Comparison of ENCODE assay signal across 8 cellular contexts in the genomic region with DNA sequence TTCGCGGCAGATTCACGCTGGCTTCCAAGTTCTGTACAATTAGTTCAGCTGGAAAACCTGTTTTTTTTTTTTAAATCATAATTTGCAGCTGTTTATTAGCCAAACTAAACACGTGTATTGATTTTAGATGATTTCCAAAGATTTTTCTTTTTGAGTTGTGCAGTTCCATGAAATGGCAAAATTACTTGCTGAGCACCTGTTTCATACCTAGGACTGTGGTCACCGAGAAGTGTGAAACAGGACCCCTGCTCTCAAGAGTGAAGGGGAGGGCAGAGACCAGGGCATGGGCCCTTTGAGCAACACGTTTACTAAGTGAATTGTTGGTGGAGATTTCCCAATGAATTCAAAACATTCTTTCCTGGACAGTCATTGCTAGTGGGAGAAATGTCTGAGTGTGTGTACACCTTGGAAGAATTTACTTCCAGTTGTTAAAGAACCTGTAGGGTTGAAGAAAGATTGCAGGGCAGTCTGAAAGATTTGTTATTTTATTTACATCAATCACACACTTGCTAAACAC. TPM values are rescaled to one million over a fixed set of nuclear protein-coding genes. Genes with fewer than 3 reads are reported as not detected.
A peak's percentile ranks its signal among the peaks of the same experiment; 100 is the strongest.
DNase-seq lines count a peak whose midpoint lies in the region; ATAC-seq and TF ChIP-seq lines count a peak whose summit lies in the region.

No MANE protein-coding gene starts in this region.

- H3K36me3 ChIP-seq in colonic mucosa (no peaks in the 10 kb centered on the region), mucosa of rectum (ENCODE audit: control insufficient read depth in 2 of 2, insufficient read depth in 2 of 2, low read length in 2 of 2) (no peaks in the 10 kb centered on the region)

- H3K27me3 ChIP-seq in colonic mucosa (no peaks in the 10 kb centered on the region), mucosa of rectum (ENCODE audit: control insufficient read depth in 2 of 2, insufficient read depth in 2 of 2, low read length in 2 of 2) (no peaks in the 10 kb centered on the region)

- no peak for TF ChIP-seq CTCF in colonic mucosa (IDR thresholded peaks at IDR 0.05)

- H3K4me1 ChIP-seq in colonic mucosa (no peaks in the 10 kb centered on the region), mucosa of rectum (ENCODE audit: control insufficient read depth in 2 of 2, insufficient read depth in 2 of 2, low read length in 2 of 2) (peaks cover 5 to 14% of the 10 kb centered on the region in 2 donors)

- H3K9ac ChIP-seq in colonic mucosa (ENCODE audit: low read depth in 2 of 2, low read length in 2 of 2) (peak overlapping the region; percentile 61 to 78), mucosa of rectum (ENCODE audit: low read depth in 1 of 2, low read length in 2 of 2) (peak overlapping the region; percentile 61 to 78)

- H3K4me3 ChIP-seq in colonic mucosa = peak overlapping the region; percentile 67
- H3K4me3 ChIP-seq in mucosa of rectum (ENCODE audit: low read length in 2 of 2) = peak overlapping the region; percentile 74 to 87

- H3K27ac ChIP-seq in colonic mucosa (peak overlapping the region; percentile 83), mucosa of rectum (ENCODE audit: low read depth in 2 of 2, low read length in 2 of 2) (peak overlapping the region; percentile 90)

- DNase-seq in DMS 273 (lab: John Stamatoyannopoulos, UW; ENCODE audit: unreplicated experiment) (peak; percentile 39), DMS 273 treated with DMSO at 0.1 percent for 48 hours (lab: John Stamatoyannopoulos, UW) (no peak), NCI-H748 treated with DMSO at 0.1 percent for 48 hours (lab: John Stamatoyannopoulos, UW) (peak; percentile 64), colonic mucosa (no peak), NCI-H345 treated with DMSO at 0.1 percent for 48 hours (lab: John Stamatoyannopoulos, UW; ENCODE audit: unreplicated experiment) (no peak), left lobe of liver (ENCODE audit: low spot score) (no peak)

- H3K9me3 ChIP-seq in colonic mucosa (no peaks in the 10 kb centered on the region), mucosa of rectum (ENCODE audit: control insufficient read depth in 2 of 2, low read length in 2 of 2) (no peaks in the 10 kb centered on the region)

- intact Hi-C loops in colonic mucosa (cut with DNase I) = no loop called here

- ATAC-seq in GM21737 (IDR thresholded peaks at IDR 0.05; ENCODE audit: unreplicated experiment) = no peak
- no peak for ATAC-seq in left lobe of liver

RNA-seq across cellular contexts. Expression of a gene that starts 0.7 kb away (rescaled TPM):
- total RNA-seq in colonic mucosa (10 to 100 TPM in 1 of 2 donors, 1 to 10 TPM in 1; 8.8 to 17.0 TPM), left lobe of liver (8.2 TPM)

Comparison
In these comparisons a context has a peak if more than half of its experiments do, and no peak if none do; other contexts are left out.
1. DNase-seq: peak in DMS 273 (single experiment) and NCI-H748 treated with DMSO at 0.1 percent for 48 hours (single experiment); none in DMS 273 treated with DMSO at 0.1 percent for 48 hours (single experiment), colonic mucosa (single experiment), NCI-H345 treated with DMSO at 0.1 percent for 48 hours (single experiment) and left lobe of liver (single experiment).